ENCODE assay signal across 28 cellular contexts in the genomic region with DNA sequence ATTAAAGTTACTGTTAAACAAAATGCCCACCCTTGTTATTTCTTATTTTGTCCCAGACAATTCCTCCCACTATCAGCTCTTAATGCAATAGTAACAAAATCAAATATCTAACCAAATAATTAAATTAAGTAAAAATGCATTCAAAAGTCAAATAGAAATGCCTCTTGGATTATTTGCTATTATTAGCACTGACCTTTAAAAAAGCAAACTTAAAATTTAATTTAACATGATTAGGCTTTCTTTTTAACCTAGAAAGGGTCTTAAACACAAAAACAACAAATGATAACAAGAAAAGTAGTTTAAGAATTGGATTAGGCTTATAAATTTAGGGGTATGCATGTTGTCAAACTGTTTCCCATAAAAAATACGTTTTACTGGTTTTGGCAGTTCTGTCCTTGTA.
"Had no signal": no experiment of that assay in that cellular context is flagged by ENCODE, and none has a peak within 500 bp of the region (broad histone marks: within the 10 kb centered on the region; RNA-seq: fewer than 3 reads in every experiment).

No MANE protein-coding gene starts in this region.

- H3K4me1 ChIP-seq: neural progenitor cell, parathyroid adenoma, psoas muscle, right lobe of liver, sigmoid colon, stomach, thyroid gland, tibial nerve, upper lobe of left lung, uterus had no signal

- DNase-seq: natural killer cell; occipital lobe; ovary; posterior cingulate gyrus; psoas muscle; right cardiac atrium; right lobe of liver; sigmoid colon; small intestine; stimulated activated CD4-positive, alpha-beta T cell treated with anti-CD3 and anti-CD28 coated beads, Interleukin-15, amount 100 ng/mL, for 24 hours; stimulated activated CD4-positive, alpha-beta T cell treated with anti-CD3 and anti-CD28 coated beads, Interleukin-2, amount 100 ng/mL, for 24 hours; stimulated activated CD4-positive, alpha-beta T cell treated with anti-CD3 and anti-CD28 coated beads, Interleukin-2, amount 100 ng/mL, for 48 hours; stimulated activated CD4-positive, alpha-beta T cell treated with anti-CD3 and anti-CD28 coated beads, Interleukin-4, amount 100 ng/mL, for 24 hours; stimulated activated naive B cell treated with anti-CD40 and anti-IgM and Interleukin-4, amounts not matched to agents 10 μg/mL and 1 μg/mL and 100 μg/mL, for 72 hours; stimulated activated naive CD4-positive, alpha-beta T cell treated with Interleukin-2 at 50 U/mL for 16 hours; stomach; thyroid gland; trophoblast cell; upper lobe of left lung; uterus had no signal

- H3K4me3 ChIP-seq: neural progenitor cell, ovary, psoas muscle, right lobe of liver, sigmoid colon, stomach, thoracic aorta, thyroid gland, tibial nerve, upper lobe of left lung, uterus had no signal

- H3K36me3 ChIP-seq: neural progenitor cell, ovary, right lobe of liver, uterus had no signal

- H3K4me1 Mint-ChIP-seq: nephron; neural progenitor cell; stimulated activated effector memory CD8-positive, alpha-beta T cell treated with anti-CD3 and anti-CD28 coated beads, Interleukin-12 subunit alpha, Interleukin-12 subunit beta, amount 100 ng/mL, for 72 hours; stimulated activated naive B cell treated with anti-CD40 and anti-IgM and Interleukin-4, amounts not matched to agents 10 μg/mL and 1 μg/mL and 100 μg/mL, for 72 hours had no signal

- H3K4me3 Mint-ChIP-seq: natural killer cell; nephron; neural progenitor cell; stimulated activated effector memory CD8-positive, alpha-beta T cell treated with anti-CD3 and anti-CD28 coated beads, Interleukin-12 subunit alpha, Interleukin-12 subunit beta, amount 100 ng/mL, for 72 hours; stimulated activated naive B cell treated with anti-CD40 and anti-IgM and Interleukin-4, amounts not matched to agents 10 μg/mL and 1 μg/mL and 100 μg/mL, for 72 hours; stimulated activated naive CD8-positive, alpha-beta T cell treated with anti-CD3 and anti-CD28 coated beads, Interleukin-15, Interleukin-2, amounts not matched to agents 100 ng/mL and 50 ng/mL, for 24 hours had no signal

- H3K9me3 ChIP-seq: ovary, psoas muscle, right lobe of liver, sigmoid colon, stomach, thoracic aorta, thyroid gland, tibial nerve, upper lobe of left lung, uterus had no signal

- ATAC-seq: natural killer cell; psoas muscle; right cardiac atrium; right lobe of liver; stimulated activated effector memory CD8-positive, alpha-beta T cell treated with anti-CD3 and anti-CD28 coated beads, Interleukin-12 subunit alpha, Interleukin-12 subunit beta, amount 100 ng/mL, for 72 hours; stimulated activated naive B cell treated with anti-CD40 and anti-IgM and Interleukin-4, amounts not matched to agents 10 μg/mL and 1 μg/mL and 100 μg/mL, for 72 hours had no signal

- H3K27me3 Mint-ChIP-seq: progenitor cell of endocrine pancreas; stimulated activated naive B cell treated with anti-CD40 and anti-IgM and Interleukin-4, amounts not matched to agents 10 μg/mL and 1 μg/mL and 100 μg/mL, for 72 hours; stimulated activated naive CD8-positive, alpha-beta T cell treated with anti-CD3 and anti-CD28 coated beads, Interleukin-15, Interleukin-2, amounts not matched to agents 100 ng/mL and 50 ng/mL, for 24 hours had no signal

- H3K27ac ChIP-seq: neural progenitor cell, ovary, parathyroid adenoma, psoas muscle, right lobe of liver, sigmoid colon, stomach, thoracic aorta, thyroid gland, tibial nerve, upper lobe of left lung, uterus had no signal

- H3K27ac Mint-ChIP-seq: nephron; neural progenitor cell; progenitor cell of endocrine pancreas; stimulated activated naive B cell treated with anti-CD40 and anti-IgM and Interleukin-4, amounts not matched to agents 10 μg/mL and 1 μg/mL and 100 μg/mL, for 72 hours; stimulated activated naive CD8-positive, alpha-beta T cell treated with anti-CD3 and anti-CD28 coated beads, Interleukin-15, Interleukin-2, amounts not matched to agents 100 ng/mL and 50 ng/mL, for 24 hours had no signal

- H3K9ac ChIP-seq: neural progenitor cell, parathyroid adenoma had no signal

- H3K4me2 ChIP-seq: neural progenitor cell had no signal

- H3K9me3 Mint-ChIP-seq: nephron; stimulated activated effector memory CD8-positive, alpha-beta T cell treated with anti-CD3 and anti-CD28 coated beads, Interleukin-12 subunit alpha, Interleukin-12 subunit beta, amount 100 ng/mL, for 72 hours; stimulated activated naive CD8-positive, alpha-beta T cell treated with anti-CD3 and anti-CD28 coated beads, Interleukin-15, Interleukin-2, amounts not matched to agents 100 ng/mL and 50 ng/mL, for 24 hours had no signal
